ENCODE assay signal across 11 cellular contexts in genomic region chr9:129011170-129011569, GRCh38.
"Had no signal": no experiment of that assay in that cellular context is flagged by ENCODE, and none has a peak within 500 bp of the region (broad histone marks: within the 10 kb centered on the region; RNA-seq: fewer than 3 reads in every experiment).

No MANE protein-coding gene starts in this region.

- H3K9me3 ChIP-seq: adrenal gland, gastroesophageal sphincter, thoracic aorta had no signal

- H3K4me1 ChIP-seq: parathyroid adenoma had no signal

- DNase-seq: activated CD4-positive, CD25-positive, alpha-beta regulatory T cell treated with anti-CD3 and anti-CD28 coated beads, Interleukin-2, amount 50 U/mL, for 72 hours; activated naive CD4-positive, alpha-beta T cell treated with anti-CD3 and anti-CD28 coated beads, Interleukin-2, amount 50 U/mL, for 16 hours; adrenal gland; dorsolateral prefrontal cortex; midbrain; stimulated activated CD4-positive, alpha-beta T cell treated with anti-CD3 and anti-CD28 coated beads, Interleukin-1b, Interleukin-23, amount 100 ng/mL, for 48 hours had no signal

- H3K27ac ChIP-seq: cardiac muscle cell, gastroesophageal sphincter, parathyroid adenoma, thoracic aorta had no signal

- ATAC-seq: gastroesophageal sphincter, left lobe of liver had no signal

- H3K4me3 ChIP-seq: adrenal gland, cardiac muscle cell, dorsolateral prefrontal cortex, gastroesophageal sphincter, thoracic aorta had no signal

- H3K27me3 ChIP-seq: adrenal gland, cardiac muscle cell, dorsolateral prefrontal cortex, gastroesophageal sphincter had no signal
